In the genomic region with DNA sequence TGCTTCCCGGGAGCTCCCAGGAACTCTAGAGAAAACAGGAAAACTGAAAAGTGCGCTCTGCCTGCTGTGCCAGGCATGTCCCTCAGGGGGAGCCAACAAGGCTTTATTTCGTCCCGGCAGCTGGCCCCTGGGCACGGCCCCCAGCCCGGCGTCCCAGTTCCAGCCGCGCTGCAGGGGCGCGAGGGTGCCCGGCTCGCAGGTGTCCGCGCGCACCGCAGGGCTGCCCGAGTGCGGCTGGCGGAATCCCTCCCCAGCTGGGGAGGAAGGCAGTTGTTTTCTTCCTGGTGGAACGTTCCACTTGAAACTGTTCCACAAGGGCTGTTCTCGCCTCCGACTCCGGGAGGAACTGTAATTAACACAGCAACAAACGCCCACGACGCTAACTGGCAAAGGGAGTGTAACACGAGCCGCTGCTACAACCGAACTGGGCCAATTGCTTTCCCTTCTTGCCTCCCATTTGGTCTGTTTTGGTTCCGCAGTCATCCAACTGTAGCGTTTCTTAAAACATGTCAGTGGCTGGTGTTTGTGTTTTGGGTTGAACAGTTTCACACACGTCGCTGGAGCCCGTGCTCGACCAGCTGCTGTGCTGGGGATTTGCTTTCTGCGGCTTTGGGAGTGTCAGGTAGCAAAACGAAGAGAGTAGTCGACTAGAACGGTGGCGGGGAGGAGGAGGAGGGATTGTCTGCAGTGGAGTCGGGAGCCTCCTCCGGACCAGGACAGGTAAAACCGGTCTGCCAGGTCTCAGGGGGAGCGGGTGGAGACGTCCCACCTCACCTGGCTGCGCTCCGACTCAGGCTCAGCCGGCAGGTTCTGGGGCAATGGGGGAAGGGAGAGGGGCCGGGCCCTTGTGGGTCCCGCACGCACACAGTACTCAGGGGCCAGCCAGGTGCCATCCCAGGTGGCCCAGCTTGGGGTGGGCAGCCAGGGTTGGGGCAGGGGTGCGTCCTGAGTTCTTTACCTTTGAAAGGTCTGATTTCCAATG, we compare ENCODE assay signal across 8 cellular contexts.
A peak's percentile ranks its signal among the peaks of the same experiment; 100 is the strongest.
DNase-seq lines count a peak whose midpoint lies in the region; ATAC-seq and TF ChIP-seq lines count a peak whose summit lies in the region.

No MANE protein-coding gene starts in this region.

- H3K4me3 Mint-ChIP-seq in T-helper 2 cell treated with Interferon-gamma antibody and Interleukin-4, amounts not matched to agents 5 μg/mL and 100 μg/mL, for 36 hours, result peak overlapping the region; percentile 89
- peak overlapping the region; percentile 80 for H3K4me3 Mint-ChIP-seq in dendritic cell treated with granulocyte-macrophage colony-stimulating factor and Interleukin-4, amounts not matched to agents 40 ng/mL and 50 ng/mL, for 4 days

- peaks cover 51% of the 10 kb centered on the region for H3K27me3 Mint-ChIP-seq in T-helper 2 cell treated with Interferon-gamma antibody and Interleukin-4, amounts not matched to agents 5 μg/mL and 100 μg/mL, for 36 hours (ENCODE audit: low read depth)
- peaks cover 29% of the 10 kb centered on the region for H3K27me3 Mint-ChIP-seq in dendritic cell treated with granulocyte-macrophage colony-stimulating factor and Interleukin-4, amounts not matched to agents 40 ng/mL and 50 ng/mL, for 4 days

- ATAC-seq in GM18498 (IDR thresholded peaks at IDR 0.05; ENCODE audit: unreplicated experiment) (peak; percentile 84), HG02884 (IDR thresholded peaks at IDR 0.05; ENCODE audit: unreplicated experiment) (peak; percentile 69), left colon (peak; percentile 89)

- intact Hi-C loops in dendritic cell treated with granulocyte-macrophage colony-stimulating factor and Interleukin-4, amounts not matched to agents 40 ng/mL and 50 ng/mL, for 4 days (cut with micrococcal nuclease), result loop anchor here (2.0 kb wide), 1 partner anchor 126 kb away; no protein-coding TSS in a partner anchor
- intact Hi-C loops in left colon (cut with DNase I, micrococcal nuclease), result loop anchor here in 1 of 2 donors (10.0 kb wide), 1 partner anchor 200 kb away; no protein-coding TSS in a partner anchor

- H3K36me3 Mint-ChIP-seq in T-helper 2 cell treated with Interferon-gamma antibody and Interleukin-4, amounts not matched to agents 5 μg/mL and 100 μg/mL, for 36 hours (ENCODE audit: low read depth), result no peaks in the 10 kb centered on the region
- H3K36me3 Mint-ChIP-seq in dendritic cell treated with granulocyte-macrophage colony-stimulating factor and Interleukin-4, amounts not matched to agents 40 ng/mL and 50 ng/mL, for 4 days (ENCODE audit: low read depth), result no peaks in the 10 kb centered on the region

- peak; percentile 65 for TF ChIP-seq CTCF in AG10803 (conservative IDR thresholded peaks at IDR 0.05; ENCODE audit: low read length)

- H3K9me3 Mint-ChIP-seq in T-helper 2 cell treated with Interferon-gamma antibody and Interleukin-4, amounts not matched to agents 5 μg/mL and 100 μg/mL, for 36 hours, result no peaks in the 10 kb centered on the region
- no peaks in the 10 kb centered on the region for H3K9me3 Mint-ChIP-seq in dendritic cell treated with granulocyte-macrophage colony-stimulating factor and Interleukin-4, amounts not matched to agents 40 ng/mL and 50 ng/mL, for 4 days

- DNase-seq in AG10803 (ENCODE audit: low read depth) (peak; percentile 52), NCI-H1417 treated with DMSO at 0.1 percent for 48 hours (lab: John Stamatoyannopoulos, UW) (peak; percentile 45), left colon (peak; percentile 92)
- DNase-seq in T-helper 2 cell treated with Interferon-gamma antibody and Interleukin-4, amounts not matched to agents 5 μg/mL and 100 μg/mL, for 36 hours (ENCODE audit: low spot score), result peak; percentile 11
- peak; percentile 16 for DNase-seq in stimulated activated CD4-positive, alpha-beta T cell treated with anti-CD3 and anti-CD28 coated beads, Interleukin-4, amount 100 ng/mL, for 1 hour

- H3K4me1 Mint-ChIP-seq in T-helper 2 cell treated with Interferon-gamma antibody and Interleukin-4, amounts not matched to agents 5 μg/mL and 100 μg/mL, for 36 hours (ENCODE audit: low read depth), result peaks cover 15% of the 10 kb centered on the region
- peaks cover 23% of the 10 kb centered on the region for H3K4me1 Mint-ChIP-seq in dendritic cell treated with granulocyte-macrophage colony-stimulating factor and Interleukin-4, amounts not matched to agents 40 ng/mL and 50 ng/mL, for 4 days (ENCODE audit: low read depth)

- H3K4me3 ChIP-seq in AG10803 (ENCODE audit: low read length), result peak overlapping the region; percentile 73

- no peak overlapping the region for H3K27ac Mint-ChIP-seq in T-helper 2 cell treated with Interferon-gamma antibody and Interleukin-4, amounts not matched to agents 5 μg/mL and 100 μg/mL, for 36 hours
- H3K27ac Mint-ChIP-seq in dendritic cell treated with granulocyte-macrophage colony-stimulating factor and Interleukin-4, amounts not matched to agents 40 ng/mL and 50 ng/mL, for 4 days, result peak overlapping the region; percentile 70

Comparison
In these comparisons a context has a peak if more than half of its experiments do, and no peak if none do; other contexts are left out.
1. Peak in every context shown above with its lines: DNase-seq, ATAC-seq and H3K4me3 ChIP-seq.
2. DNase-seq: peak in every context shown above with its lines; median percentile 92 in left colon; 52 in AG10803; 45 in NCI-H1417 treated with DMSO at 0.1 percent for 48 hours; 16 in stimulated activated CD4-positive, alpha-beta T cell treated with anti-CD3 and anti-CD28 coated beads, Interleukin-4, amount 100 ng/mL, for 1 hour; 11 in T-helper 2 cell treated with Interferon-gamma antibody and Interleukin-4, amounts not matched to agents 5 μg/mL and 100 μg/mL, for 36 hours.